ENCODE assay signal across 16 cellular contexts in genomic region chr19:42105358-42105757, GRCh38. TPM values are rescaled to one million over a fixed set of nuclear protein-coding genes. Genes with fewer than 3 reads are reported as not detected.
DNase-seq lines count a peak whose midpoint lies in the region; ATAC-seq lines count a peak whose summit lies in the region.
"Had no signal": no experiment of that assay in that cellular context is flagged by ENCODE, and none has a peak within 500 bp of the region (broad histone marks: within the 10 kb centered on the region; RNA-seq: fewer than 3 reads in every experiment).

No MANE protein-coding gene starts in this region.

- H3K9me3 Mint-ChIP-seq in activated naive CD4-positive, alpha-beta T cell treated with anti-CD3 and anti-CD28 coated beads, Interleukin-2, amount 50 U/mL, for 24 hours: no peaks in the 10 kb centered on the region
- no peaks in the 10 kb centered on the region for H3K9me3 Mint-ChIP-seq in central memory CD8-positive, alpha-beta T cell
- H3K9me3 Mint-ChIP-seq in stimulated activated naive CD8-positive, alpha-beta T cell treated with anti-CD3 and anti-CD28 coated beads, Interleukin-15, amount 100 ng/mL, for 72 hours: no peaks in the 10 kb centered on the region
- H3K9me3 Mint-ChIP-seq: CD8-positive, alpha-beta T cell; GM23338 had no signal

- ATAC-seq in T-helper 17 cell (no peak), esophagus mucosa (no peak)
- ATAC-seq in central memory CD8-positive, alpha-beta T cell (replicated peaks; ENCODE audit: extremely low read depth, poor library complexity, severe bottlenecking): no peak
- no peak for ATAC-seq in stimulated activated naive CD8-positive, alpha-beta T cell treated with anti-CD3 and anti-CD28 coated beads, Interleukin-15, amount 100 ng/mL, for 72 hours
- ATAC-seq: CD8-positive, alpha-beta T cell; GM23338 had no signal

- no peaks in the 10 kb centered on the region for H3K9me3 ChIP-seq in T-helper 17 cell (ENCODE audit: control insufficient read depth, low read length, poor library complexity, severe bottlenecking)

- no peaks in the 10 kb centered on the region for H3K27me3 Mint-ChIP-seq in activated naive CD4-positive, alpha-beta T cell treated with anti-CD3 and anti-CD28 coated beads, Interleukin-2, amount 50 U/mL, for 24 hours
- H3K27me3 Mint-ChIP-seq in T-helper 17 cell: no peaks in the 10 kb centered on the region
- H3K27me3 Mint-ChIP-seq in central memory CD8-positive, alpha-beta T cell: no peaks in the 10 kb centered on the region
- H3K27me3 Mint-ChIP-seq in stimulated activated naive CD8-positive, alpha-beta T cell treated with anti-CD3 and anti-CD28 coated beads, Interleukin-15, amount 100 ng/mL, for 72 hours: no peaks in the 10 kb centered on the region

- DNase-seq in activated naive CD4-positive, alpha-beta T cell treated with Interleukin-2 at 50 U/mL for 16 hours: no peak
- no peak for DNase-seq in T-helper 17 cell
- no peak for DNase-seq in central memory CD8-positive, alpha-beta T cell (ENCODE audit: low spot score in 2 of 2)
- DNase-seq in stimulated activated naive CD8-positive, alpha-beta T cell treated with anti-CD3 and anti-CD28 coated beads, Interleukin-15, amount 100 ng/mL, for 72 hours: no peak
- DNase-seq in effector CD8-positive, alpha-beta T cell (lab: John Stamatoyannopoulos, UW): no peak
- DNase-seq: AML-193; CD8-positive, alpha-beta T cell; DND-41; GDM1; NCI-H1436 treated with DMSO at 0.1 percent for 48 hours; NCI-H2081 treated with DMSO at 0.1 percent for 48 hours; NCI-H2227 treated with DMSO at 0.1 percent for 48 hours; NCI-H524 treated with DMSO at 0.1 percent for 48 hours had no signal

- peaks cover 16% of the 10 kb centered on the region for H3K36me3 Mint-ChIP-seq in activated naive CD4-positive, alpha-beta T cell treated with anti-CD3 and anti-CD28 coated beads, Interleukin-2, amount 50 U/mL, for 24 hours
- H3K36me3 Mint-ChIP-seq in T-helper 17 cell (ENCODE audit: low read depth): peaks cover 8% of the 10 kb centered on the region
- peaks cover 8% of the 10 kb centered on the region for H3K36me3 Mint-ChIP-seq in central memory CD8-positive, alpha-beta T cell (ENCODE audit: insufficient read depth)

- H3K4me1 Mint-ChIP-seq in activated naive CD4-positive, alpha-beta T cell treated with anti-CD3 and anti-CD28 coated beads, Interleukin-2, amount 50 U/mL, for 24 hours: peaks cover 35% of the 10 kb centered on the region
- H3K4me1 Mint-ChIP-seq in T-helper 17 cell: peaks cover 27% of the 10 kb centered on the region
- H3K4me1 Mint-ChIP-seq in central memory CD8-positive, alpha-beta T cell: no peaks in the 10 kb centered on the region
- H3K4me1 Mint-ChIP-seq in stimulated activated naive CD8-positive, alpha-beta T cell treated with anti-CD3 and anti-CD28 coated beads, Interleukin-15, amount 100 ng/mL, for 72 hours: peaks cover 33% of the 10 kb centered on the region

- H3K27ac Mint-ChIP-seq in activated naive CD4-positive, alpha-beta T cell treated with anti-CD3 and anti-CD28 coated beads, Interleukin-2, amount 50 U/mL, for 24 hours: peak overlapping the region; percentile 80
- peak overlapping the region; percentile 4 for H3K27ac Mint-ChIP-seq in T-helper 17 cell
- H3K27ac Mint-ChIP-seq in central memory CD8-positive, alpha-beta T cell (ENCODE audit: low read depth): peak overlapping the region; percentile 30
- H3K27ac Mint-ChIP-seq in stimulated activated naive CD8-positive, alpha-beta T cell treated with anti-CD3 and anti-CD28 coated beads, Interleukin-15, amount 100 ng/mL, for 72 hours: peak overlapping the region; percentile 2 to 4
- H3K27ac Mint-ChIP-seq: CD8-positive, alpha-beta T cell; GM23338 had no signal

- H3K4me3 Mint-ChIP-seq in activated naive CD4-positive, alpha-beta T cell treated with anti-CD3 and anti-CD28 coated beads, Interleukin-2, amount 50 U/mL, for 24 hours: peak overlapping the region; percentile 27
- no peak overlapping the region for H3K4me3 Mint-ChIP-seq in T-helper 17 cell
- H3K4me3 Mint-ChIP-seq in central memory CD8-positive, alpha-beta T cell: no peak overlapping the region
- H3K4me3 Mint-ChIP-seq in stimulated activated naive CD8-positive, alpha-beta T cell treated with anti-CD3 and anti-CD28 coated beads, Interleukin-15, amount 100 ng/mL, for 72 hours: peak overlapping the region in 1 of 2 donors; percentile 77
- H3K4me3 Mint-ChIP-seq: CD8-positive, alpha-beta T cell; GM23338 had no signal

RNA-seq across cellular contexts. Expression of gene POU2F2, which starts 26.9 kb away (rescaled TPM):
- total RNA-seq in T-helper 17 cell (10 to 100 TPM; 24.5 to 42.7 TPM), esophagus mucosa (1.00 TPM)

RNA-seq across cellular contexts. Expression of gene ZNF574, which starts 29.4 kb away (rescaled TPM):
- 10 to 100 TPM; 23.1 to 23.6 TPM for total RNA-seq in T-helper 17 cell
- total RNA-seq in esophagus mucosa: 9.7 TPM

RNA-seq across cellular contexts. Expression of gene GRIK5, which starts 35.4 kb away (rescaled TPM):
- total RNA-seq in T-helper 17 cell (under 1 TPM; 0.42 to 0.55 TPM), esophagus mucosa (0.32 TPM)

Comparison
In these comparisons a context has a peak if more than half of its experiments do, and no peak if none do; other contexts are left out.
1. H3K27ac Mint-ChIP-seq: peak in every context shown above with its lines; median percentile 80 in activated naive CD4-positive, alpha-beta T cell treated with anti-CD3 and anti-CD28 coated beads, Interleukin-2, amount 50 U/mL, for 24 hours; 30 in central memory CD8-positive, alpha-beta T cell; 4 in T-helper 17 cell; 3 in stimulated activated naive CD8-positive, alpha-beta T cell treated with anti-CD3 and anti-CD28 coated beads, Interleukin-15, amount 100 ng/mL, for 72 hours.
2. RNA of gene POU2F2, which starts 26.9 kb away (total RNA-seq): 24.5 to 42.7 TPM in T-helper 17 cell; 1.00 TPM in esophagus mucosa (single experiment); every median in the first group is over 10 times any median in the second.